30 cellular contexts compared by ENCODE assay signal in genomic region chr2:229169751-229170150, GRCh38.
DNase-seq lines count a peak whose midpoint lies in the region; ATAC-seq and TF ChIP-seq lines count a peak whose summit lies in the region.
"Had no signal": no experiment of that assay in that cellular context is flagged by ENCODE, and none has a peak within 500 bp of the region (broad histone marks: within the 10 kb centered on the region; RNA-seq: fewer than 3 reads in every experiment).

No MANE protein-coding gene starts in this region.

- no peak overlapping the region for H3K4me3 ChIP-seq in astrocyte of the spinal cord (ENCODE audit: low read depth, low read length)
- H3K4me3 ChIP-seq in foreskin fibroblast (ENCODE audit: low read depth in 1 of 2, low read length in 2 of 2), result no peak overlapping the region
- peak overlapping the region; percentile 50 for H3K4me3 ChIP-seq in thoracic aorta
- H3K4me3 ChIP-seq: A549, left lung, MG63, skin epidermis, vagina had no signal

- H3K27me3 ChIP-seq in thoracic aorta (replicated peaks; ENCODE audit: insufficient read depth), result no peaks in the 10 kb centered on the region
- H3K27me3 ChIP-seq: left lung, MG63, vagina had no signal

- no peaks in the 10 kb centered on the region for H3K36me3 ChIP-seq in thoracic aorta
- H3K36me3 ChIP-seq: left lung, vagina had no signal

- ATAC-seq in left ventricle myocardium superior (peak; percentile 49), thoracic aorta (ENCODE audit: insufficient number of reproducible peaks, low FRiP score, low read depth) (no peak), HG03280 (IDR thresholded peaks at IDR 0.05; ENCODE audit: unreplicated experiment) (no peak), GM18511 (IDR thresholded peaks at IDR 0.05; ENCODE audit: unreplicated experiment) (no peak)
- ATAC-seq: A549, esophagus mucosa, left lung, T-helper 17 cell had no signal

- H3K4me1 ChIP-seq in thoracic aorta (ENCODE audit: control insufficient read depth in 1 of 2, low read depth in 2 of 2), result peaks cover 21 to 76% of the 10 kb centered on the region in 2 donors
- H3K4me1 ChIP-seq: A549, vagina had no signal

- no peaks in the 10 kb centered on the region for H3K9me3 ChIP-seq in thoracic aorta
- H3K9me3 ChIP-seq: MG63, vagina had no signal

- TF ChIP-seq CTCF in astrocyte of the spinal cord (IDR thresholded peaks at IDR 0.05; ENCODE audit: low read depth, low read length) (no peak), foreskin fibroblast (IDR thresholded peaks at IDR 0.05; ENCODE audit: low read depth, low read length) (no peak), thoracic aorta (IDR thresholded peaks at IDR 0.05) (no peak)

- no peak for DNase-seq in left ventricle myocardium superior
- DNase-seq in cardiac septum (ENCODE audit: low spot score), result no peak
- peak; percentile 44 for DNase-seq in astrocyte of the spinal cord (ENCODE audit: low read depth, low spot score)
- DNase-seq in foreskin fibroblast, result peak; percentile 60 to 71
- DNase-seq in thoracic aorta (ENCODE audit: low spot score), result no peak
- no peak for DNase-seq in NCI-H146 (lab: John Stamatoyannopoulos, UW)
- DNase-seq: activated CD4-positive, alpha-beta memory T cell treated with anti-CD3 and anti-CD28 coated beads, Interleukin-2, amount 10 ng/mL, durations not matched to agents 7 days and 5 days; activated CD4-positive, CD25-positive, alpha-beta regulatory T cell treated with anti-CD3 and anti-CD28 coated beads, Interleukin-2, amount 50 U/mL, for 72 hours; activated CD8-positive, alpha-beta memory T cell treated with anti-CD3 and anti-CD28 coated beads, Interleukin-2, amount 50 U/mL, for 4 hours; activated naive CD4-positive, alpha-beta T cell treated with anti-CD3 and anti-CD28 coated beads, Interleukin-2, amount 10 ng/mL, durations not matched to agents 7 days and 5 days; CD4-positive, alpha-beta memory T cell; DND-41; endodermal cell; GOT3; KG1; left lung; mesendoderm; MG63; NCI-H1105; NCI-H1930; NCI-H526 treated with DMSO at 0.1 percent for 48 hours; NK-92 treated with Interleukin-12 subunit alpha and Interleukin-12 subunit beta, amount 100 ng/mL, for 24 hours; stimulated activated CD4-positive, alpha-beta T cell treated with anti-CD3 and anti-CD28 coated beads, Interleukin-1b, Interleukin-23, amount 100 ng/mL, for 48 hours; T-helper 17 cell had no signal

- H3K27ac ChIP-seq in thoracic aorta, result peak overlapping the region; percentile 41 to 73
- H3K27ac ChIP-seq: A549, left lung, skin epidermis, vagina had no signal

- in situ Hi-C loops in astrocyte of the spinal cord (cut with HindIII; ENCODE audit: low sequenced_read_pairs), result no loop called here

- intact Hi-C loops in left ventricle myocardium superior (cut with micrococcal nuclease) (no loop called here), cardiac septum (cut with DNase I) (no loop called here)

Comparison
In these comparisons a context has a peak if more than half of its experiments do, and no peak if none do; other contexts are left out.
1. DNase-seq: peak in astrocyte of the spinal cord (single experiment) and foreskin fibroblast (2 of 2); none in left ventricle myocardium superior (single experiment), cardiac septum (single experiment), thoracic aorta (single experiment) and NCI-H146 (single experiment).